1 cellular context compared by ENCODE assay signal in the genomic region with DNA sequence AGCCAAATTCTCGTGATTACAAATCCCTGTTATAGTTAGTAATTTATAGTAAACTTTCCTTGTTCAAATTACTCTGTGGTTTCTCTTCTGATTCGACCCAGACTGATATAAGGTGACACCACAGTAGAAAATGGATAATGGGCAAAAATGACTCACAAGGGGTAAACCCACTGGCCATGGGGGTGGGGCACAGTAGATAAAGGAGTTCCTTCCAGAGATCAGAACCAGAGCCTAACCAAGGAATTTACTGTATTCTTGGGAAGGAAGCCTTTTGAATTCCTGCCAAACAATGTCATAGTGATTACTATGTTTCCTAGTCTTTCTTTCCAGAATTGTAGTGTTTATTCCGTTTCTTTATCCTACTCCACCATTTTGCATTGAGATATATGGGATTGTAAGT.
TF ChIP-seq lines count a peak whose summit lies in the region.

No MANE protein-coding gene starts in this region.

TF ChIP-seq in IMR-90, 13 proteins besides CTCF, POLR2A, EP300 and RAD21:
- TF ChIP-seq RFX5 (IDR thresholded peaks at IDR 0.05; ENCODE audit: low read depth, low read length), result no peak
- no peak for TF ChIP-seq MAZ (IDR thresholded peaks at IDR 0.05; ENCODE audit: borderline replicate concordance, low read depth, low read length)
- TF ChIP-seq, protein P1, sequence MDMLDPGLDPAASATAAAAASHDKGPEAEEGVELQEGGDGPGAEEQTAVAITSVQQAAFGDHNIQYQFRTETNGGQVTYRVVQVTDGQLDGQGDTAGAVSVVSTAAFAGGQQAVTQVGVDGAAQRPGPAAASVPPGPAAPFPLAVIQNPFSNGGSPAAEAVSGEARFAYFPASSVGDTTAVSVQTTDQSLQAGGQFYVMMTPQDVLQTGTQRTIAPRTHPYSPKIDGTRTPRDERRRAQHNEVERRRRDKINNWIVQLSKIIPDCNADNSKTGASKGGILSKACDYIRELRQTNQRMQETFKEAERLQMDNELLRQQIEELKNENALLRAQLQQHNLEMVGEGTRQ (IDR thresholded peaks at IDR 0.05; ENCODE audit: low read depth, low read length), result no peak
- no peak for TF ChIP-seq SMC3 (IDR thresholded peaks at IDR 0.05; ENCODE audit: low read depth, low read length)
- no peak for TF ChIP-seq CEBPB (IDR thresholded peaks at IDR 0.05; ENCODE audit: low read depth, low read length)
- TF ChIP-seq, protein P2, sequence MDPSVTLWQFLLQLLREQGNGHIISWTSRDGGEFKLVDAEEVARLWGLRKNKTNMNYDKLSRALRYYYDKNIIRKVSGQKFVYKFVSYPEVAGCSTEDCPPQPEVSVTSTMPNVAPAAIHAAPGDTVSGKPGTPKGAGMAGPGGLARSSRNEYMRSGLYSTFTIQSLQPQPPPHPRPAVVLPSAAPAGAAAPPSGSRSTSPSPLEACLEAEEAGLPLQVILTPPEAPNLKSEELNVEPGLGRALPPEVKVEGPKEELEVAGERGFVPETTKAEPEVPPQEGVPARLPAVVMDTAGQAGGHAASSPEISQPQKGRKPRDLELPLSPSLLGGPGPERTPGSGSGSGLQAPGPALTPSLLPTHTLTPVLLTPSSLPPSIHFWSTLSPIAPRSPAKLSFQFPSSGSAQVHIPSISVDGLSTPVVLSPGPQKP (IDR thresholded peaks at IDR 0.05; ENCODE audit: borderline replicate concordance, low read depth, low read length), result no peak
- TF ChIP-seq BHLHE40 (IDR thresholded peaks at IDR 0.05; ENCODE audit: low read depth, low read length), result no peak
- TF ChIP-seq NFE2L2 (IDR thresholded peaks at IDR 0.05; ENCODE audit: low read depth, low read length), result no peak
- TF ChIP-seq MAFK (IDR thresholded peaks at IDR 0.05; ENCODE audit: low read depth, low read length), result no peak
- no peak for TF ChIP-seq RCOR1 (IDR thresholded peaks at IDR 0.05; ENCODE audit: insufficient replicate concordance, low read length)
- no peak for TF ChIP-seq CHD1 (IDR thresholded peaks at IDR 0.05; ENCODE audit: low read depth, low read length)
- no peak for TF ChIP-seq MXI1 (IDR thresholded peaks at IDR 0.05; ENCODE audit: borderline replicate concordance, low read depth, low read length)
- no peak for TF ChIP-seq FOS (IDR thresholded peaks at IDR 0.05; ENCODE audit: low read depth, low read length)
